In genomic region chr2:115573756-115574155, GRCh38 we compare ENCODE assay signal across 25 cellular contexts.
"Had no signal": no experiment of that assay in that cellular context is flagged by ENCODE, and none has a peak within 500 bp of the region (broad histone marks: within the 10 kb centered on the region; RNA-seq: fewer than 3 reads in every experiment).

No MANE protein-coding gene starts in this region.

- H3K27me3 ChIP-seq: brain microvascular endothelial cell, dorsolateral prefrontal cortex, esophagus muscularis mucosa, foreskin keratinocyte, gastrocnemius medialis had no signal

- H3K27ac ChIP-seq: brain microvascular endothelial cell, coronary artery, dorsolateral prefrontal cortex, esophagus muscularis mucosa, foreskin keratinocyte, gastrocnemius medialis had no signal

- DNase-seq: activated CD4-positive, alpha-beta memory T cell treated with anti-CD3 and anti-CD28 coated beads for 36 hours; activated CD4-positive, alpha-beta T cell treated with anti-CD3 and anti-CD28 coated beads for 36 hours; activated CD4-positive, alpha-beta T cell treated with anti-CD3 and anti-CD28 coated beads, Interleukin-2, amount 10 ng/mL, durations not matched to agents 24 days and 14 days; activated CD4-positive, CD25-positive, alpha-beta regulatory T cell; activated CD4-positive, CD25-positive, alpha-beta regulatory T cell treated with anti-CD3 and anti-CD28 coated beads, Interleukin-2, amount 50 U/mL, for 72 hours; activated CD8-positive, alpha-beta memory T cell treated with anti-CD3 and anti-CD28 coated beads, Interleukin-2, amount 10 ng/mL, durations not matched to agents 7 days and 5 days; activated CD8-positive, alpha-beta memory T cell treated with anti-CD3 and anti-CD28 coated beads, Interleukin-2, amount 50 U/mL, for 4 hours; activated CD8-positive, alpha-beta T cell treated with anti-CD3 and anti-CD28 coated beads, Interleukin-2, amount 10 ng/mL, durations not matched to agents 7 days and 5 days; activated effector memory CD4-positive, alpha-beta T cell treated with anti-CD3 and anti-CD28 coated beads, Interleukin-2, amount 50 U/mL, for 16 hours; activated naive CD4-positive, alpha-beta T cell treated with anti-CD3 and anti-CD28 coated beads, Interleukin-2, amount 10 ng/mL, durations not matched to agents 7 days and 5 days; activated T-cell treated with anti-CD3 and anti-CD28 coated beads, Interleukin-2, amount 50 U/mL, for 1 hour; activated T-cell treated with anti-CD3 and anti-CD28 coated beads, Interleukin-2, amount 50 U/mL, for 48 hours; amniotic stem cell; anterior cingulate cortex; brain microvascular endothelial cell; dorsolateral prefrontal cortex; effector memory CD4-positive, alpha-beta T cell; erythroblast; foreskin keratinocyte; gastrocnemius medialis; T-helper 2 cell had no signal

- ATAC-seq: activated CD4-positive, alpha-beta T cell treated with anti-CD3 and anti-CD28 coated beads for 36 hours; activated CD8-positive, alpha-beta memory T cell treated with anti-CD3 and anti-CD28 coated beads, Interleukin-2, amount 10 ng/mL, durations not matched to agents 7 days and 5 days; activated CD8-positive, alpha-beta T cell treated with anti-CD3 and anti-CD28 coated beads, Interleukin-2, amount 10 ng/mL, durations not matched to agents 7 days and 5 days; foreskin keratinocyte; gastrocnemius medialis had no signal

- H3K36me3 ChIP-seq: brain microvascular endothelial cell, esophagus muscularis mucosa, gastrocnemius medialis had no signal

- H3K4me3 ChIP-seq: coronary artery, dorsolateral prefrontal cortex, esophagus muscularis mucosa, gastrocnemius medialis had no signal

- H3K4me1 ChIP-seq: esophagus muscularis mucosa, foreskin keratinocyte, gastrocnemius medialis had no signal

- H3K9me3 ChIP-seq: esophagus muscularis mucosa, gastrocnemius medialis had no signal

- FAIRE-seq: astrocyte, bronchial epithelial cell had no signal
